8 cellular contexts compared by ENCODE assay signal in the genomic region with DNA sequence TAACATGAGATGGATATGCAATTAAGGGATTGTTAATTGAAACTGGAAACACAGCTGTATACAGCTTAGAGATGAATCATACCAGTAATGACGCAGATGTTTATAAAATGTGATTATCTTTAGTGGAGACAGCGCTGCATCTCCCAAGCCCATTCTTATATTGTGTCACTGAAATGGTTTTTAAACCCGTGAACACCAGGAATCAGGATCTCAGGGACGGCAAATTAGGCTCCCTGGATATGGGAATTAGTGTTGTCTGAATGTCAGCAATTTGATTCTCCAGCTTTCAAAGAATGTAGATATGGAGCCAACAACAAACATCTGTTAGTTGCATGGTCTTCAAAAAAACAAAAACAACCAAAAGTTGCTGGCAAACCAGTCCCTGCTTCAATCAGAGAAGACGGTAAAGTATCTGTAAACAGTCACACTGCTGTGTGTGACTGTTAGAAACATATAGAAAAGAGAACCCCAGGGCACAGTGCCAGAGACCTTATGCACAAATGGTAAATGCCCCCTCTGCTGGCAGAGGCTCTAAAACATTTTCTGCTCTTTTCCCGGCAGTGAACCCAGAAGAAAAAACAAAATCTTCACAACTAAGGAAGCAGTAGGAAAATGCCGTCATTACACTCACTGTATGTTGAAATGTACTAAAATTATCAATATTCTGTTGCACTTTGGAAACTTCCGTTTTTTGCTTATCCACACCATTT.
A peak's percentile ranks its signal among the peaks of the same experiment; 100 is the strongest.
DNase-seq lines count a peak whose midpoint lies in the region; ATAC-seq and TF ChIP-seq lines count a peak whose summit lies in the region.

No MANE protein-coding gene starts in this region.

- H3K27ac Mint-ChIP-seq in immature natural killer cell, result no peak overlapping the region
- no peak overlapping the region for H3K27ac Mint-ChIP-seq in effector memory CD8-positive, alpha-beta T cell

- no peaks in the 10 kb centered on the region for H3K36me3 Mint-ChIP-seq in immature natural killer cell
- H3K36me3 Mint-ChIP-seq in effector memory CD8-positive, alpha-beta T cell (ENCODE audit: insufficient read depth), result no peaks in the 10 kb centered on the region

- CTCF ChIA-PET in GM10248 (lab: Yijun Ruan, JAX), result interaction anchor here (0.7 to 1.5 kb wide), 4 partner anchors 15 to 385 kb away, joined by 3 to 4 read pairs (median 3); no protein-coding TSS in a partner anchor

- peak; percentile 80 for ATAC-seq in SK-N-SH treated with all-trans-retinoic acid at 6 μM for 48 hours
- no peak for ATAC-seq in stimulated activated naive CD8-positive, alpha-beta T cell treated with anti-CD3 and anti-CD28 coated beads, Interleukin-15, Interleukin-2, amounts not matched to agents 100 U/mL and 50 U/mL, for 24 hours
- no peak for ATAC-seq in HG03469 (IDR thresholded peaks at IDR 0.05; ENCODE audit: unreplicated experiment)
- no peak for ATAC-seq in effector memory CD8-positive, alpha-beta T cell (replicated peaks)

- POLR2A ChIA-PET in GM10248 (lab: Yijun Ruan, JAX), result no interaction called here

- TF ChIP-seq CTCF in GM10248 (IDR thresholded peaks at IDR 0.05; ENCODE audit: control extremely low read depth, extremely low read depth, low read depth, missing control alignments), result no peak

- H3K4me1 Mint-ChIP-seq in immature natural killer cell, result no peaks in the 10 kb centered on the region
- H3K4me1 Mint-ChIP-seq in effector memory CD8-positive, alpha-beta T cell (ENCODE audit: low read depth in 2 of 2), result no peaks in the 10 kb centered on the region

- DNase-seq in GM10248 (ENCODE audit: extremely low spot score), result peak; percentile 13
- DNase-seq in HuH-7.5 (ENCODE audit: low spot score), result peak; percentile 13
- peak; percentile 10 for DNase-seq in glomerular endothelial cell (ENCODE audit: extremely low read depth, low read depth, low spot score)
- peak; percentile 4 for DNase-seq in stimulated activated naive CD8-positive, alpha-beta T cell treated with anti-CD3 and anti-CD28 coated beads, Interleukin-15, Interleukin-2, amounts not matched to agents 100 U/mL and 50 U/mL, for 24 hours
- no peak for DNase-seq in immature natural killer cell
- no peak for DNase-seq in effector memory CD8-positive, alpha-beta T cell

- no peak overlapping the region for H3K4me3 Mint-ChIP-seq in immature natural killer cell
- H3K4me3 Mint-ChIP-seq in effector memory CD8-positive, alpha-beta T cell, result no peak overlapping the region

- no peaks in the 10 kb centered on the region for H3K27me3 Mint-ChIP-seq in immature natural killer cell (ENCODE audit: low read depth in 3 of 3)
- H3K27me3 Mint-ChIP-seq in effector memory CD8-positive, alpha-beta T cell, result no peaks in the 10 kb centered on the region

- peaks cover 0 to 5% (median 0%) of the 10 kb centered on the region in 6 donors for H3K9me3 Mint-ChIP-seq in immature natural killer cell
- H3K9me3 Mint-ChIP-seq in effector memory CD8-positive, alpha-beta T cell, result peaks cover 0 to 2% of the 10 kb centered on the region in 2 donors

TF ChIP-seq in SK-N-SH treated with all-trans-retinoic acid at 6 μM for 48 hours, 23 proteins besides CTCF, POLR2A, EP300 and RAD21:
- TF ChIP-seq BACH2 (CRISPR knock-in tag; IDR thresholded peaks at IDR 0.05; ENCODE audit: borderline replicate concordance) (no peak), ISL1 (CRISPR knock-in tag; IDR thresholded peaks at IDR 0.05) (0 out of 2 replicates have a peak, but pooled peaks have one; percentile 10)

Comparison
In these comparisons a context has a peak if more than half of its experiments do, and no peak if none do; other contexts are left out.
1. DNase-seq: peak in GM10248 (single experiment), HuH-7.5 (single experiment), glomerular endothelial cell (single experiment) and stimulated activated naive CD8-positive, alpha-beta T cell treated with anti-CD3 and anti-CD28 coated beads, Interleukin-15, Interleukin-2, amounts not matched to agents 100 U/mL and 50 U/mL, for 24 hours (single experiment); none in immature natural killer cell (0 of 3) and effector memory CD8-positive, alpha-beta T cell (0 of 3).